In the genomic region with DNA sequence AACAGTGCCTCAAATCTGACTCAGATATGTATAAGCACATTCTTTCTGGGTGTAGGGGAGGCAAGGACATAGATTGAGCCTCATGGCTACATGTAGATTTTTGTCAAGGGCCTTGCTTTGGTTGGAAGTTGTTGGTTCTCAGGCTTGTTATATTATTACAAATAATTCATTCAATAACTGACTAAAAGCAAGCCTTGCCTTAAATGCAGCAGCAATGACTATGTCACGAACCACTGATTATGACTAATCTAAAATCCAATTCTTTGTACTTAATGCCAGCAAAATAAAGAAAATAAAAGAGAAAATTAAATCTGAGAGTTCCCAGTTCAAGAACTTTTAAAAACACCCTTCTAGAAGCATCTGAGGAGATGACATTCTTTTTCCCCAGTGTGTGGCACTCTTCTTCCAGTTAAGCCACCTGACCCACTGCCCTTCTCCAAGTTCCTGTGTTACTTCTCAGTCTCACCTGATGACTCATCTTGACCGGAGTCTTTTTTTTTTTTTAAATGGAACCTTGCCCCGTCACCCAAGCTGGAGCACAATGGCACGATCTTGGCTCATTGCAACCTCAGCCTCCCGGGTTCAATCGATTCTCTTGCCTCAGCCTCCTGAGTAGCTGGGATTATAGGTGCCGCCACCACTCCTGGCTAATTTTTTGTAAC, we compare ENCODE assay signal across 9 cellular contexts.
DNase-seq lines count a peak whose midpoint lies in the region; ATAC-seq and TF ChIP-seq lines count a peak whose summit lies in the region.
"Had no signal": no experiment of that assay in that cellular context is flagged by ENCODE, and none has a peak within 500 bp of the region (broad histone marks: within the 10 kb centered on the region; RNA-seq: fewer than 3 reads in every experiment).

No MANE protein-coding gene starts in this region.

- H3K79me2 ChIP-seq in OCI-LY7 (ENCODE audit: insufficient read depth, low read depth, low read length) = no peaks in the 10 kb centered on the region

- ATAC-seq in activated naive CD4-positive, alpha-beta T cell treated with anti-CD3 and anti-CD28 coated beads, Interleukin-2, amount 50 U/mL, for 72 hours = peak; percentile 53 to 61
- peak; percentile 78 for ATAC-seq in esophagus mucosa

- no peak for TF ChIP-seq EP300 in tibial nerve (IDR thresholded peaks at IDR 0.05)

- no peak overlapping the region for H3K4me2 ChIP-seq in OCI-LY7 (ENCODE audit: low read length)

- no peak for TF ChIP-seq POLR2A in NB4 (IDR thresholded peaks at IDR 0.05; ENCODE audit: extremely low read depth, insufficient read length)
- TF ChIP-seq POLR2A in tibial nerve (IDR thresholded peaks at IDR 0.05) = no peak

- H3K36me3 Mint-ChIP-seq in activated naive CD4-positive, alpha-beta T cell treated with anti-CD3 and anti-CD28 coated beads, Interleukin-2, amount 50 U/mL, for 72 hours = no peaks in the 10 kb centered on the region
- H3K36me3 Mint-ChIP-seq: activated naive CD8-positive, alpha-beta T cell treated with anti-CD3 and anti-CD28 coated beads for 36 hours had no signal

- intact Hi-C loops in OCI-LY7 (cut with micrococcal nuclease; ENCODE audit: unreplicated experiment) = no loop called here

- no peak overlapping the region for H2AFZ ChIP-seq in OCI-LY7 (ENCODE audit: low read length)

- BruUV-seq in OCI-LY7 (replicated peaks; lab: Mats Ljungman, UMichigan) = no TSS peak

- no peak for DNase-seq in activated naive CD4-positive, alpha-beta T cell treated with anti-CD3 and anti-CD28 coated beads, Interleukin-2, amount 50 U/mL, for 72 hours (ENCODE audit: low spot score in 2 of 2)
- no peak for DNase-seq in activated naive CD4-positive, alpha-beta T cell treated with Interleukin-2 at 50 U/mL for 16 hours
- DNase-seq in NB4 (ENCODE audit: low read depth) (peak; percentile 15), NCI-H345 (lab: John Stamatoyannopoulos, UW) (no peak), OCI-LY7 (ENCODE audit: low spot score) (no peak), tibial nerve (ENCODE audit: low spot score in 2 of 2) (no peak)
- DNase-seq in stimulated activated CD4-positive, alpha-beta T cell treated with anti-CD3 and anti-CD28 coated beads, Interleukin-1b, Interleukin-23, amount 100 ng/mL, for 48 hours = no peak
- DNase-seq: activated naive CD8-positive, alpha-beta T cell treated with anti-CD3 and anti-CD28 coated beads for 36 hours had no signal

- POLR2A ChIA-PET in OCI-LY7 (lab: Charles Lee) = interaction anchor here (0.7 kb wide), 1 partner anchor 1257 kb away, joined by 5 read pairs; no protein-coding TSS in a partner anchor

- no peak overlapping the region for H3K27ac Mint-ChIP-seq in activated naive CD4-positive, alpha-beta T cell treated with anti-CD3 and anti-CD28 coated beads, Interleukin-2, amount 50 U/mL, for 72 hours
- H3K27ac Mint-ChIP-seq: activated naive CD8-positive, alpha-beta T cell treated with anti-CD3 and anti-CD28 coated beads for 36 hours had no signal

- no peaks in the 10 kb centered on the region for H3K4me1 ChIP-seq in OCI-LY7 (ENCODE audit: insufficient read depth, low read length, poor library complexity, severe bottlenecking)
- H3K4me1 ChIP-seq in tibial nerve = no peaks in the 10 kb centered on the region

- no peaks in the 10 kb centered on the region for H3K9me2 ChIP-seq in OCI-LY7 (ENCODE audit: insufficient read depth, low read length)

- TF ChIP-seq CTCF in NB4 (IDR thresholded peaks at IDR 0.05; ENCODE audit: low read depth, low read length) = no peak
- no peak for TF ChIP-seq CTCF in OCI-LY7 (conservative IDR thresholded peaks at IDR 0.05; ENCODE audit: low read length)
- no peak for TF ChIP-seq CTCF in tibial nerve (IDR thresholded peaks at IDR 0.05)

- H3K36me3 ChIP-seq in OCI-LY7 (ENCODE audit: insufficient read depth, low read length) (no peaks in the 10 kb centered on the region), tibial nerve (no peaks in the 10 kb centered on the region)

- H3K4me3 ChIP-seq in NB4 (ENCODE audit: low read depth, low read length) (no peak overlapping the region), OCI-LY7 (ENCODE audit: low read depth, low read length, poor library complexity, severe bottlenecking) (no peak overlapping the region), tibial nerve (no peak overlapping the region)

- CTCF ChIA-PET in OCI-LY7 (lab: Charles Lee; ENCODE audit: unreplicated experiment) = no interaction called here

- H3K9me3 ChIP-seq in OCI-LY7 (ENCODE audit: low read length) (no peaks in the 10 kb centered on the region), tibial nerve (no peaks in the 10 kb centered on the region)

- no peaks in the 10 kb centered on the region for H3K27me3 ChIP-seq in tibial nerve

- WGBS in tibial nerve, 2 donors = 86 to 93% methylated on average over 7 of the region's 7 CpGs

- H3K27ac ChIP-seq in OCI-LY7 (ENCODE audit: low read depth, low read length, poor library complexity, severe bottlenecking) (no peak overlapping the region), tibial nerve (no peak overlapping the region)

- no peaks in the 10 kb centered on the region for H3K9me3 Mint-ChIP-seq in activated naive CD4-positive, alpha-beta T cell treated with anti-CD3 and anti-CD28 coated beads, Interleukin-2, amount 50 U/mL, for 72 hours
- H3K9me3 Mint-ChIP-seq: activated naive CD8-positive, alpha-beta T cell treated with anti-CD3 and anti-CD28 coated beads for 36 hours had no signal

- no peaks in the 10 kb centered on the region for H4K20me1 ChIP-seq in OCI-LY7 (ENCODE audit: insufficient read depth, low read length)
